Comparison of ENCODE assay signal across 31 cellular contexts in the genomic region with DNA sequence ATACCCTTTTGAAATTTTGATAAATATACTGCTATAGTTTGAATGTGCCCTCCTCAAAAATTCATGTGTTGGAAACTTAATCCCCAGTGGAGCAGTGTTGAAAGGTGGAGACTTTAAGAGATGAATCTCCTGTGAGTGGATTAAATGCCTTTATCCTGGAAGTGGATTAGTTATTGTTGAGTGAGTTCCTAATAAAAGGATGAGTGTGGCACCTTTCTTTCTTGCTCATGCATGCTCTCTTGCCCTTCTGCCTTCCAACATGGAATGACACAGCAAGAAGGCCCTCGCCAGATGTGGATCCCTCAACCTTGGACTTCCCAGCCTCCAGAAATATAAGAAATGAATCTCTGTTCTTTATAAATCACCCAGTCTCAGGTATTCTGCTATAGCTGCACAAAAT. TPM values are rescaled to one million over a fixed set of nuclear protein-coding genes. Genes with fewer than 3 reads are reported as not detected.
"Had no signal": no experiment of that assay in that cellular context is flagged by ENCODE, and none has a peak within 500 bp of the region (broad histone marks: within the 10 kb centered on the region; RNA-seq: fewer than 3 reads in every experiment).

No MANE protein-coding gene starts in this region.

- H3K27me3 ChIP-seq: esophagus muscularis mucosa, heart left ventricle, hepatocyte, sigmoid colon, stomach, testis, tibial artery, upper lobe of left lung, uterus had no signal

- ATAC-seq: heart left ventricle; left lobe of liver; naive thymus-derived CD4-positive, alpha-beta T cell; right cardiac atrium; stimulated activated effector memory CD8-positive, alpha-beta T cell treated with anti-CD3 and anti-CD28 coated beads, Interleukin-12 subunit alpha, Interleukin-12 subunit beta, amount 100 ng/mL, for 72 hours had no signal

- H3K9me3 ChIP-seq: esophagus muscularis mucosa, heart left ventricle, prostate gland, sigmoid colon, stomach, testis, tibial artery, upper lobe of left lung, uterus had no signal

- H3K27me3 Mint-ChIP-seq: dendritic cell treated with granulocyte-macrophage colony-stimulating factor and Interleukin-4, amounts not matched to agents 40 ng/mL and 50 ng/mL, for 4 days; naive thymus-derived CD4-positive, alpha-beta T cell had no signal

- H3K4me3 ChIP-seq: esophagus muscularis mucosa, heart left ventricle, hepatocyte, prostate gland, sigmoid colon, stomach, testis, tibial artery, upper lobe of left lung, uterus had no signal

- H3K4me3 Mint-ChIP-seq: dendritic cell treated with granulocyte-macrophage colony-stimulating factor and Interleukin-4, amounts not matched to agents 40 ng/mL and 50 ng/mL, for 4 days; naive thymus-derived CD4-positive, alpha-beta T cell; nephron; stimulated activated effector memory CD8-positive, alpha-beta T cell treated with anti-CD3 and anti-CD28 coated beads, Interleukin-12 subunit alpha, Interleukin-12 subunit beta, amount 100 ng/mL, for 72 hours had no signal

- DNase-seq: cerebellar nuclear complex; effector CD8-positive, alpha-beta T cell; heart left ventricle; kidney; mesenchymal stem cell; midbrain; naive thymus-derived CD4-positive, alpha-beta T cell; nucleus accumbens; right cardiac atrium; sigmoid colon; stimulated activated CD4-positive, alpha-beta T cell treated with anti-CD3 and anti-CD28 coated beads, Interleukin-2, amount 100 ng/mL, for 24 hours; stimulated activated CD4-positive, alpha-beta T cell treated with anti-CD3 and anti-CD28 coated beads, Interleukin-4, amount 100 ng/mL, for 24 hours; stimulated activated naive CD4-positive, alpha-beta T cell treated with Interleukin-2 at 50 U/mL for 16 hours; stomach; testis; tibial artery; upper lobe of left lung; uterus had no signal

- H3K9me3 Mint-ChIP-seq: dendritic cell treated with granulocyte-macrophage colony-stimulating factor and Interleukin-4, amounts not matched to agents 40 ng/mL and 50 ng/mL, for 4 days; naive thymus-derived CD4-positive, alpha-beta T cell; nephron; stimulated activated effector memory CD8-positive, alpha-beta T cell treated with anti-CD3 and anti-CD28 coated beads, Interleukin-12 subunit alpha, Interleukin-12 subunit beta, amount 100 ng/mL, for 72 hours had no signal

- H3K4me1 Mint-ChIP-seq: nephron had no signal

- H3K36me3 ChIP-seq: prostate gland, uterus had no signal

- H3K27ac Mint-ChIP-seq: dendritic cell treated with granulocyte-macrophage colony-stimulating factor and Interleukin-4, amounts not matched to agents 40 ng/mL and 50 ng/mL, for 4 days; naive thymus-derived CD4-positive, alpha-beta T cell; nephron; stimulated activated effector memory CD8-positive, alpha-beta T cell treated with anti-CD3 and anti-CD28 coated beads, Interleukin-12 subunit alpha, Interleukin-12 subunit beta, amount 100 ng/mL, for 72 hours had no signal

- H3K4me1 ChIP-seq: prostate gland, testis, upper lobe of left lung, uterus had no signal

- H3K27ac ChIP-seq: esophagus muscularis mucosa, heart left ventricle, hepatocyte, prostate gland, sigmoid colon, stomach, testis, tibial artery, upper lobe of left lung, uterus had no signal

- H3K4me2 ChIP-seq: hepatocyte had no signal

RNA-seq across cellular contexts. Expression of gene CD160, which starts 51.8 kb away (rescaled TPM):
- total RNA-seq: endothelial cell of umbilical vein, epithelial cell of proximal tubule, frontal cortex, hepatocyte, left lobe of liver, lung microvascular endothelial cell, osteocyte, prostate gland, right cardiac atrium, sigmoid colon, subcutaneous adipose tissue had no signal
- polyA plus RNA-seq: endothelial cell of umbilical vein, heart left ventricle, hepatocyte, right cardiac atrium had no signal
